ENCODE assay signal across 22 cellular contexts in the genomic region with DNA sequence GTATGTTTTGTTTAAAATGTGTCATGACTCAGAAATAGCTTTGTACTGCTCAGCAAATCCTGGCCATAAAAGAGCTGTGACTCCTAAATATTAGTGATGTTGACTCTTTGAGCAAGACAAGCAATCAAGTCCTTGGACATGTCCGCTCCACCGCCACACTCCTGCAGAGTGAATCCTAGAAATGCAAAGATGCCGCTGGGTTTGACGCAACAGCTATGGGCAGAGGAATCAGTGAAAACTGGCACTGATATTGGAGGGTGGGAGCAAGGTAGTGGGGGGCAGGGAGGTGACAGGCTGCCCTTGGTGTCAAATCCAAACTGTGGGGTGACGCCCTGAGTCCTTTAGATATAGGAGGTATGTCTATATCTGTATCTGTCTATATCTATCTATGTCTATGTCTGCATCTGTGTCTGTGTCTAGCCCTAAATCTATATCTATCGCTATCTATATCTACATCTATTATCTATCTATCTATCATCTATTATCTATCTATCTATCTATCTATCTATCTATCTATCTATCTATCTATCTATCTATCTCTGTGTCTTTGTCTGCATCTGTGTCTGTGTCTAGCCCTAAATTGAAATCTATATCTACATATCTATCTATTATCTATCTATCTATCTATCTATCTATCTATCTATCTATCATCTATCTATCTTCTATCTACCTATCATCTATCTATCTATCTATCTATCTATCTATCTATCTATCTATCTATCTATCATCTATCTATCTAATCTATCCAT.
"Had no signal": no experiment of that assay in that cellular context is flagged by ENCODE, and none has a peak within 500 bp of the region (broad histone marks: within the 10 kb centered on the region; RNA-seq: fewer than 3 reads in every experiment).

No MANE protein-coding gene starts in this region.

- H3K4me2 ChIP-seq: hepatocyte had no signal

- H3K27me3 ChIP-seq: dorsolateral prefrontal cortex, foreskin keratinocyte, gastroesophageal sphincter, heart left ventricle, hepatocyte, left lung had no signal

- H3K27ac Mint-ChIP-seq: effector memory CD8-positive, alpha-beta T cell; endodermal cell; mesothelial cell of epicardium; naive B cell had no signal

- H3K36me3 Mint-ChIP-seq: mesothelial cell of epicardium, naive B cell had no signal

- DNase-seq: dermis blood vessel endothelial cell; dorsolateral prefrontal cortex; effector CD4-positive, alpha-beta T cell; effector memory CD8-positive, alpha-beta T cell; endodermal cell; erythroblast; foreskin keratinocyte; heart left ventricle; hypothalamus; left cardiac atrium; left lung; left ventricle myocardium superior; lower lobe of right lung; mesenchymal stem cell; mucosa of descending colon; naive B cell had no signal

- H3K4me1 Mint-ChIP-seq: naive B cell had no signal

- H3K36me3 ChIP-seq: gastroesophageal sphincter, heart left ventricle, left lung, lower lobe of right lung had no signal

- H3K9me3 ChIP-seq: gastroesophageal sphincter, heart left ventricle, left lung, lower lobe of right lung, mucosa of descending colon had no signal

- ATAC-seq: effector memory CD8-positive, alpha-beta T cell; esophagus mucosa; gastroesophageal sphincter; heart left ventricle; left cardiac atrium; left lung; left ventricle myocardium superior; lower lobe of right lung; mucosa of descending colon had no signal

- H3K4me3 Mint-ChIP-seq: effector memory CD8-positive, alpha-beta T cell; endodermal cell; mesothelial cell of epicardium; naive B cell had no signal

- H3K79me2 ChIP-seq: hepatocyte had no signal

- H3K9me3 Mint-ChIP-seq: effector memory CD8-positive, alpha-beta T cell; endodermal cell; mesothelial cell of epicardium; naive B cell had no signal

- H3K4me3 ChIP-seq: coronary artery, dorsolateral prefrontal cortex, gastroesophageal sphincter, heart left ventricle, hepatocyte, left lung, lower lobe of right lung, mucosa of descending colon had no signal

- H3K27ac ChIP-seq: coronary artery, dorsolateral prefrontal cortex, epithelial cell of prostate, foreskin keratinocyte, left lung, lower lobe of right lung had no signal

- H2AFZ ChIP-seq: hepatocyte had no signal
